In the genomic region with DNA sequence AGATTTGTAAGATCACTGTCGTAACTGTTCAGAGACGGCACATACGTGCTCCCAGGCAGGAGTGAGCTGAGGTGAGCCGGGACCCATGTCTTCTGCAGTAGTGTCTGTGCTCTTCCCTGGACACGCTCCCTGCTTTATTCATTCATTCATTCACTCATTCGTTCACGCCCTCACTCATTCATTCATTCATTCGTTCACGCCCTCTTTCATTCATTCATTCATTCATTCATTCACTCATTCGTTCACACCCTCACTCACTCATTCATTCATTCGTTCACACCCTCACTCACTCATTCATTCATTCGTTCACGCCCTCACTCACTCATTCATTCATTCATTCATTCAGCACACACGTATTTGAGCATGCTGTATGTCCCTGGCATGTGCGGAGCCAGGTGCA, we compare ENCODE assay signal across 21 cellular contexts.
DNase-seq lines count a peak whose midpoint lies in the region; FAIRE-seq and TF ChIP-seq lines count a peak whose summit lies in the region.
"Had no signal": no experiment of that assay in that cellular context is flagged by ENCODE, and none has a peak within 500 bp of the region (broad histone marks: within the 10 kb centered on the region; RNA-seq: fewer than 3 reads in every experiment).

No MANE protein-coding gene starts in this region.

- peak overlapping the region; percentile 3 for H3K27ac Mint-ChIP-seq in T-helper 2 cell treated with Interferon-gamma antibody and Interleukin-4, amounts not matched to agents 5 μg/mL and 100 μg/mL, for 36 hours
- H3K27ac Mint-ChIP-seq in endothelial cell (ENCODE audit: unreplicated experiment) (no peak overlapping the region), osteocyte (ENCODE audit: unreplicated experiment) (peak overlapping the region; percentile 88)
- H3K27ac Mint-ChIP-seq: CD14-positive monocyte, GM23338 had no signal

- no peaks in the 10 kb centered on the region for H3K27me3 Mint-ChIP-seq in T-helper 2 cell treated with Interferon-gamma antibody and Interleukin-4, amounts not matched to agents 5 μg/mL and 100 μg/mL, for 36 hours (ENCODE audit: low read depth)
- H3K27me3 Mint-ChIP-seq in endothelial cell (ENCODE audit: unreplicated experiment) (peaks cover 7% of the 10 kb centered on the region), osteocyte (ENCODE audit: unreplicated experiment) (no peaks in the 10 kb centered on the region)

- no peak overlapping the region for H3K4me3 Mint-ChIP-seq in T-helper 2 cell treated with Interferon-gamma antibody and Interleukin-4, amounts not matched to agents 5 μg/mL and 100 μg/mL, for 36 hours
- H3K4me3 Mint-ChIP-seq in endothelial cell (ENCODE audit: unreplicated experiment) (peak overlapping the region; percentile 3), osteocyte (ENCODE audit: unreplicated experiment) (no peak overlapping the region)
- H3K4me3 Mint-ChIP-seq: CD14-positive monocyte, GM23338 had no signal

- no peak for DNase-seq in T-helper 2 cell treated with Interferon-gamma antibody and Interleukin-4, amounts not matched to agents 5 μg/mL and 100 μg/mL, for 36 hours (ENCODE audit: low spot score)
- no peak for DNase-seq in T-helper 2 cell
- no peak for DNase-seq in HTR-8/SVneo (ENCODE audit: insufficient read length, low spot score)
- no peak for DNase-seq in endothelial cell (ENCODE audit: low spot score)
- no peak for DNase-seq in osteocyte (ENCODE audit: extremely low spot score, unreplicated experiment)
- no peak for DNase-seq in GM19240 (ENCODE audit: insufficient read length, low spot score)
- no peak for DNase-seq in lower leg skin (ENCODE audit: low spot score in 2 of 2)
- no peak for DNase-seq in OCI-M1 (lab: John Stamatoyannopoulos, UW)
- DNase-seq: 8988T, DMS79 treated with DMSO at 0.1 percent for 48 hours, HCEC 1CT, KG1, NCI-H1092, NCI-H1436, NCI-H187 treated with DMSO at 0.1 percent for 48 hours, NCI-H2107, NCI-H446 treated with DMSO at 0.1 percent for 48 hours, NCI-H526 treated with DMSO at 0.1 percent for 48 hours had no signal

- H3K36me3 Mint-ChIP-seq in T-helper 2 cell treated with Interferon-gamma antibody and Interleukin-4, amounts not matched to agents 5 μg/mL and 100 μg/mL, for 36 hours (ENCODE audit: low read depth): no peaks in the 10 kb centered on the region
- H3K36me3 Mint-ChIP-seq in endothelial cell (ENCODE audit: low read depth, unreplicated experiment): peaks cover 4% of the 10 kb centered on the region
- H3K36me3 Mint-ChIP-seq in osteocyte (ENCODE audit: unreplicated experiment): peaks cover 4% of the 10 kb centered on the region
- H3K36me3 Mint-ChIP-seq: CD14-positive monocyte had no signal

- H3K9me3 Mint-ChIP-seq in T-helper 2 cell treated with Interferon-gamma antibody and Interleukin-4, amounts not matched to agents 5 μg/mL and 100 μg/mL, for 36 hours: peaks cover 3% of the 10 kb centered on the region
- H3K9me3 Mint-ChIP-seq in endothelial cell (ENCODE audit: unreplicated experiment) (no peaks in the 10 kb centered on the region), osteocyte (ENCODE audit: unreplicated experiment) (no peaks in the 10 kb centered on the region)

- H3K4me1 Mint-ChIP-seq in T-helper 2 cell treated with Interferon-gamma antibody and Interleukin-4, amounts not matched to agents 5 μg/mL and 100 μg/mL, for 36 hours (ENCODE audit: low read depth): no peaks in the 10 kb centered on the region
- H3K4me1 Mint-ChIP-seq in endothelial cell (ENCODE audit: unreplicated experiment) (peaks cover 3% of the 10 kb centered on the region), osteocyte (ENCODE audit: unreplicated experiment) (peaks cover 75% of the 10 kb centered on the region)
- H3K4me1 Mint-ChIP-seq: CD14-positive monocyte had no signal

- intact Hi-C loops in lower leg skin (cut with DNase I; ENCODE audit: low total_unique reads): no loop called here

- WGBS in lower leg skin, 2 donors: 92 to 93% methylated on average over 15 of the region's 15 CpGs

- TF ChIP-seq CTCF in endothelial cell (IDR thresholded peaks at IDR 0.05; ENCODE audit: unreplicated experiment) (no peak), osteocyte (IDR thresholded peaks at IDR 0.05) (no peak), lower leg skin (IDR thresholded peaks at IDR 0.05) (no peak)

- FAIRE-seq in HTR-8/SVneo (lab: Jason Lieb, UNC): peak; percentile 58
- FAIRE-seq: GM12891 had no signal

- no peak overlapping the region for H3K4me3 ChIP-seq in lower leg skin (ENCODE audit: low read depth, poor library complexity, severe bottlenecking)
- H3K4me3 ChIP-seq: GM23338 had no signal

- TF ChIP-seq POLR2A in lower leg skin (IDR thresholded peaks at IDR 0.05): no peak
